ENCODE assay signal across 8 cellular contexts in the genomic region with DNA sequence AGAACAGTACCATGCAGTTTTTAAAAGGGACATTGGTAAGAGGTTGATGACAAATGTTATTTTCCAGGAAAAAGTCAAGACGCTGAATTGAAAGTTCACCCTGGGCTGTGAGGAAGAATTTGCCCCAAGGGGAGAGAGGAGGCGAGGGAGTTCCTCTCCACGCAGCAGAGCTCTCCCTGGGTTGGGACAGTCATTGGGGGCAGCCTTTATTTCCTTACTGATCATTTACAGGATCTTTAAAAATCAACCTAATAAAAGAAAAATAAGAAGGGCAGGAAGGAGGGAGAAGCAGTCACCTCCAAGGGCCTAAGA. TPM values are rescaled to one million over a fixed set of nuclear protein-coding genes. Genes with fewer than 3 reads are reported as not detected.
A peak's percentile ranks its signal among the peaks of the same experiment; 100 is the strongest.
DNase-seq lines count a peak whose midpoint lies in the region; ATAC-seq and TF ChIP-seq lines count a peak whose summit lies in the region.

No MANE protein-coding gene starts in this region.

- H3K9me3 ChIP-seq in left ventricle myocardium inferior (replicated peaks) (no peaks in the 10 kb centered on the region), parathyroid adenoma (ENCODE audit: control insufficient read depth, low read length) (no peaks in the 10 kb centered on the region), HAP-1 (no peaks in the 10 kb centered on the region)

- peak overlapping the region; percentile 63 for H3K4me2 ChIP-seq in parathyroid adenoma (ENCODE audit: low read length)

- peaks cover 0 to 2% of the 10 kb centered on the region in 2 donors for H3K36me3 Mint-ChIP-seq in CD14-positive monocyte
- no peaks in the 10 kb centered on the region for H3K36me3 Mint-ChIP-seq in activated T-helper 17 cell treated with anti-CD3 and anti-CD28 coated beads, Interleukin-2, amount 50 U/mL, for 72 hours (ENCODE audit: low read depth)

- no peak overlapping the region for H3K9ac ChIP-seq in parathyroid adenoma

- peaks cover 20% of the 10 kb centered on the region for H3K4me1 Mint-ChIP-seq in CD14-positive monocyte
- H3K4me1 Mint-ChIP-seq in activated T-helper 17 cell treated with anti-CD3 and anti-CD28 coated beads, Interleukin-2, amount 50 U/mL, for 72 hours = no peaks in the 10 kb centered on the region

- H3K4me3 ChIP-seq in left ventricle myocardium inferior = peak overlapping the region; percentile 68
- H3K4me3 ChIP-seq in parathyroid adenoma (ENCODE audit: low read depth, low read length) = peak overlapping the region; percentile 52
- no peak overlapping the region for H3K4me3 ChIP-seq in HAP-1

- peak overlapping the region; percentile 72 for H2AFZ ChIP-seq in parathyroid adenoma

- H3K27me3 Mint-ChIP-seq in CD14-positive monocyte (ENCODE audit: low read depth in 3 of 3) = peaks cover 17 to 30% (median 22%) of the 10 kb centered on the region in 3 donors
- H3K27me3 Mint-ChIP-seq in activated T-helper 17 cell treated with anti-CD3 and anti-CD28 coated beads, Interleukin-2, amount 50 U/mL, for 72 hours = peaks cover 37% of the 10 kb centered on the region

- DNase-seq in CD14-positive monocyte (ENCODE audit: low spot score) (no peak), left ventricle myocardium inferior (no peak), HAP-1 (ENCODE audit: low spot score in 2 of 2) (no peak)
- DNase-seq in stimulated activated CD4-positive, alpha-beta T cell treated with anti-CD3 and anti-CD28 coated beads, Interleukin-2, amount 100 ng/mL, for 48 hours = no peak

- H3K36me3 ChIP-seq in left ventricle myocardium inferior (no peaks in the 10 kb centered on the region), parathyroid adenoma (ENCODE audit: control insufficient read depth, insufficient read depth, low read length) (no peaks in the 10 kb centered on the region), HAP-1 (replicated peaks) (no peaks in the 10 kb centered on the region)

- H3K4me3 Mint-ChIP-seq in CD14-positive monocyte = peak overlapping the region; percentile 71 to 91
- H3K4me3 Mint-ChIP-seq in activated T-helper 17 cell treated with anti-CD3 and anti-CD28 coated beads, Interleukin-2, amount 50 U/mL, for 72 hours = peak overlapping the region; percentile 53

- ATAC-seq in activated T-helper 17 cell treated with anti-CD3 and anti-CD28 coated beads, Interleukin-2, amount 50 U/mL, for 72 hours (replicated peaks) = no peak
- ATAC-seq in HG03439 (IDR thresholded peaks at IDR 0.05; ENCODE audit: unreplicated experiment) = no peak
- no peak for ATAC-seq in HG02588 (IDR thresholded peaks at IDR 0.05; ENCODE audit: unreplicated experiment)

- no peaks in the 10 kb centered on the region for H3K79me2 ChIP-seq in parathyroid adenoma

- in situ Hi-C loops in HAP-1 (cut with MboI; ENCODE audit: low sequenced_read_pairs) = loop anchor here (25.0 kb wide), 1 partner anchor 90 kb away; no protein-coding TSS in a partner anchor

- peaks cover 0 to 4% (median 0%) of the 10 kb centered on the region in 7 donors for H3K9me3 Mint-ChIP-seq in CD14-positive monocyte
- H3K9me3 Mint-ChIP-seq in activated T-helper 17 cell treated with anti-CD3 and anti-CD28 coated beads, Interleukin-2, amount 50 U/mL, for 72 hours = no peaks in the 10 kb centered on the region

- H3K27me3 ChIP-seq in left ventricle myocardium inferior (ENCODE audit: low read depth) (no peaks in the 10 kb centered on the region), parathyroid adenoma (ENCODE audit: control insufficient read depth, insufficient read depth, low read length) (no peaks in the 10 kb centered on the region), HAP-1 (ENCODE audit: low read depth) (no peaks in the 10 kb centered on the region)

- H3K27ac ChIP-seq in left ventricle myocardium inferior (replicated peaks) (peak overlapping the region; percentile 89), parathyroid adenoma (no peak overlapping the region)

- peak overlapping the region in 2 of 7 donors; percentile 22 to 85 for H3K27ac Mint-ChIP-seq in CD14-positive monocyte
- no peak overlapping the region for H3K27ac Mint-ChIP-seq in activated T-helper 17 cell treated with anti-CD3 and anti-CD28 coated beads, Interleukin-2, amount 50 U/mL, for 72 hours

- H3K4me1 ChIP-seq in left ventricle myocardium inferior (peaks cover 49% of the 10 kb centered on the region), parathyroid adenoma (no peaks in the 10 kb centered on the region), HAP-1 (no peaks in the 10 kb centered on the region)

- TF ChIP-seq CTCF in CD14-positive monocyte (IDR thresholded peaks at IDR 0.05) (no peak), left ventricle myocardium inferior (IDR thresholded peaks at IDR 0.05; ENCODE audit: borderline replicate concordance) (no peak), parathyroid adenoma (IDR thresholded peaks at IDR 0.05) (no peak)

- intact Hi-C loops in CD14-positive monocyte (cut with micrococcal nuclease) = no loop called here
- intact Hi-C loops in left ventricle myocardium inferior (cut with micrococcal nuclease) = no loop called here

RNA-seq across cellular contexts. Expression of a gene that starts 49.9 kb away (rescaled TPM):
- not detected for polyA plus RNA-seq in CD14-positive monocyte
- total RNA-seq in activated T-helper 17 cell treated with anti-CD3 and anti-CD28 coated beads, Interleukin-2, amount 50 U/mL, for 72 hours = not detected
- not detected for total RNA-seq in left ventricle myocardium inferior
